Comparison of ENCODE assay signal across 13 cellular contexts in the genomic region with DNA sequence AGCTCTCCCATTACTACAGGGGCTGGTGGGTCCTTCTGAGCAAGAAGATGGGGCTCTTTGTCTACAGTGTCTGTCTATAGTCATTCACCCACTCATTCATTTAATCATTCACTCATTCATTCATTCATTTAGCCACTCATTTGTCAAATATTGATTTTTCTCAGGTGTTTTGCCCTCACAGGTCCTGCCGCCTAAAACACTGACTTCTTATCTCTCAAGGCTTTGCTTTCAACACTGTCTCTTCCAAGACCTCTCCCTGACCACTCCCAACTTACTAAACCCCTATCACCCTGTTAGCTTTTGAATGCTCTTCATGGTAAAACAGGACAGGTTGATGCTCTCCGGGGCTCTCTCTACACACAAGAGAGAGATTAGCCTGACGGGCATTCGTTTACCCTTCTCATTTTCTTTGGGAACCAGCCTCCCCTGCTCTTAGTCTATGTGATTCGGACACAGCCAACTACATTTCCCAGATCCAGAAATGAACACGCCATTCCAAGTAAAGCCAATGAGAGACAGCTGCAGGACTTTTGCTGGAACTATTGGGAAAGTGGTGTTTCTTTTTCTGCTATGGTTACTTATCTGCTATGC. TPM values are rescaled to one million over a fixed set of nuclear protein-coding genes. Genes with fewer than 3 reads are reported as not detected.
DNase-seq lines count a peak whose midpoint lies in the region; ATAC-seq and TF ChIP-seq lines count a peak whose summit lies in the region.
"Had no signal": no experiment of that assay in that cellular context is flagged by ENCODE, and none has a peak within 500 bp of the region (broad histone marks: within the 10 kb centered on the region; RNA-seq: fewer than 3 reads in every experiment).

No MANE protein-coding gene starts in this region.

- 0 out of 2 replicates have a peak overlapping the region, but pooled peaks have one; percentile 36 for H3K27ac ChIP-seq in GM23338 (ENCODE audit: low read depth)
- H3K27ac ChIP-seq: right atrium auricular region had no signal

- peaks cover 9% of the 10 kb centered on the region; the same call in 1 of the 2 replicates for H3K9me2 ChIP-seq in GM23338 (ENCODE audit: insufficient read depth)

- H3K27me3 Mint-ChIP-seq in GM23338 (ENCODE audit: insufficient read depth, low read depth, poor library complexity) (no peaks in the 10 kb centered on the region), activated B cell treated with CpG ODN at 0.5 μM for 24 hours (no peaks in the 10 kb centered on the region), natural killer cell (ENCODE audit: low read depth in 2 of 2) (no peaks in the 10 kb centered on the region)

- H3K4me1 ChIP-seq in GM23338 (ENCODE audit: insufficient read depth): peaks cover 28% of the 10 kb centered on the region

- H3K9me3 Mint-ChIP-seq in GM23338 (peaks cover 8% of the 10 kb centered on the region), activated B cell treated with CpG ODN at 0.5 μM for 24 hours (peaks cover 3% of the 10 kb centered on the region), natural killer cell (no peaks in the 10 kb centered on the region)

- intact Hi-C loops in activated B cell treated with CpG ODN at 0.5 μM for 24 hours (cut with micrococcal nuclease): loop anchor here (1.0 to 5.0 kb wide), 4 partner anchors 8 to 51 kb away; a partner anchor contains a TSS
- intact Hi-C loops in natural killer cell (cut with micrococcal nuclease): no loop called here

- H3K27ac Mint-ChIP-seq in GM23338 (no peak overlapping the region), activated B cell treated with CpG ODN at 0.5 μM for 24 hours (peak overlapping the region; percentile 98), natural killer cell (peak overlapping the region; percentile 87 to 91)

- H3K4me2 ChIP-seq in GM23338: no peak overlapping the region

- peaks cover 5% of the 10 kb centered on the region for H3K36me3 Mint-ChIP-seq in GM23338 (ENCODE audit: low read depth)
- H3K36me3 Mint-ChIP-seq in activated B cell treated with CpG ODN at 0.5 μM for 24 hours (ENCODE audit: low read depth): no peaks in the 10 kb centered on the region
- no peaks in the 10 kb centered on the region for H3K36me3 Mint-ChIP-seq in natural killer cell

- H3K27me3 ChIP-seq in GM23338 (ENCODE audit: insufficient read depth): no peaks in the 10 kb centered on the region
- H3K27me3 ChIP-seq: right atrium auricular region had no signal

- no peaks in the 10 kb centered on the region for H3K36me3 ChIP-seq in GM23338 (ENCODE audit: insufficient read depth)
- H3K36me3 ChIP-seq: right atrium auricular region had no signal

- H3K4me3 ChIP-seq in GM23338: no peak overlapping the region
- H3K4me3 ChIP-seq: right atrium auricular region had no signal

- H3K4me1 Mint-ChIP-seq in GM23338 (peaks cover 47% of the 10 kb centered on the region), activated B cell treated with CpG ODN at 0.5 μM for 24 hours (peaks cover 84% of the 10 kb centered on the region), natural killer cell (peaks cover 53 to 57% of the 10 kb centered on the region in 2 donors)

- no peaks in the 10 kb centered on the region for H3K79me2 ChIP-seq in GM23338 (replicated peaks; ENCODE audit: insufficient read depth)

- H2AFZ ChIP-seq in GM23338: peak overlapping the region; percentile 87; the same call in 1 of the 2 replicates

- no peak for DNase-seq in GM23338 (ENCODE audit: low spot score)
- no peak for DNase-seq in activated B cell treated with CpG ODN at 0.5 μM for 24 hours
- DNase-seq in natural killer cell: no peak
- no peak for DNase-seq in islet precursor cell
- DNase-seq: cerebellar nuclear complex, NCI-H1436 had no signal

- POLR2A ChIA-PET in activated B cell treated with CpG ODN at 0.5 μM for 24 hours (lab: Charles Lee): interaction anchor here (0.6 to 3.3 kb wide), 23 partner anchors 10 to 280 kb away, joined by 3 to 36 read pairs (median 4); a partner anchor contains a TSS

- CTCF ChIA-PET in activated B cell treated with CpG ODN at 0.5 μM for 24 hours (lab: Charles Lee): interaction anchor here (0.9 to 1.8 kb wide), 7 partner anchors 9 to 68 kb away, joined by 3 to 6 read pairs (median 4); a partner anchor contains a TSS

- H3F3A ChIP-seq in GM23338 (replicated peaks; ENCODE audit: low read depth): peaks cover 4% of the 10 kb centered on the region; the same call in 1 of the 2 replicates

- no peak overlapping the region; the same call in 2 of the 3 replicates for H3K4me3 Mint-ChIP-seq in GM23338
- peak overlapping the region; percentile 68 for H3K4me3 Mint-ChIP-seq in activated B cell treated with CpG ODN at 0.5 μM for 24 hours
- H3K4me3 Mint-ChIP-seq in natural killer cell: peak overlapping the region; percentile 29

- ATAC-seq in GM18907 (IDR thresholded peaks at IDR 0.05; ENCODE audit: unreplicated experiment) (peak; percentile 2), GM23338 (no peak), activated B cell treated with CpG ODN at 0.5 μM for 24 hours (ENCODE audit: low read depth) (peak; percentile 12), natural killer cell (no peak), HG03469 (IDR thresholded peaks at IDR 0.05; ENCODE audit: unreplicated experiment) (no peak), esophagus mucosa (no peak)

- no peak for TF ChIP-seq CTCF in GM23338 (conservative IDR thresholded peaks at IDR 0.05; ENCODE audit: low read depth in 2 of 2)
- TF ChIP-seq CTCF in activated B cell treated with CpG ODN at 0.5 μM for 24 hours (IDR thresholded peaks at IDR 0.05): no peak
- TF ChIP-seq CTCF in natural killer cell (IDR thresholded peaks at IDR 0.05): no peak

- H4K20me1 ChIP-seq in GM23338 (replicated peaks; ENCODE audit: insufficient read depth): no peaks in the 10 kb centered on the region

TF ChIP-seq in GM23338, 12 proteins besides CTCF, POLR2A, EP300 and RAD21 (continues in another document):
- TF ChIP-seq, protein P1, sequence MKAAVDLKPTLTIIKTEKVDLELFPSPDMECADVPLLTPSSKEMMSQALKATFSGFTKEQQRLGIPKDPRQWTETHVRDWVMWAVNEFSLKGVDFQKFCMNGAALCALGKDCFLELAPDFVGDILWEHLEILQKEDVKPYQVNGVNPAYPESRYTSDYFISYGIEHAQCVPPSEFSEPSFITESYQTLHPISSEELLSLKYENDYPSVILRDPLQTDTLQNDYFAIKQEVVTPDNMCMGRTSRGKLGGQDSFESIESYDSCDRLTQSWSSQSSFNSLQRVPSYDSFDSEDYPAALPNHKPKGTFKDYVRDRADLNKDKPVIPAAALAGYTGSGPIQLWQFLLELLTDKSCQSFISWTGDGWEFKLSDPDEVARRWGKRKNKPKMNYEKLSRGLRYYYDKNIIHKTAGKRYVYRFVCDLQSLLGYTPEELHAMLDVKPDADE (IDR thresholded peaks at IDR 0.05): no peak

RNA-seq across cellular contexts. Expression of a gene that starts 22.7 kb away (rescaled TPM):
- not detected in 2 replicates for total RNA-seq in GM23338 (2014; rRNA removed; shearing (Covaris generic))
- polyA plus RNA-seq in GM23338 (2016; fragmentation: Nextera tagmentation; extraction: Ambion mirVana): 0.23 and 0.31 TPM in 2 replicates
- total RNA-seq in activated B cell treated with CpG ODN at 0.5 μM for 24 hours (not detected in 2 replicates), natural killer cell (not detected), esophagus mucosa (not detected)
- total RNA-seq: activated CD8-positive, alpha-beta memory T cell treated with anti-CD3 and anti-CD28 coated beads for 36 hours; Daoy; mesenteric fat pad; right atrium auricular region had no signal

RNA-seq across cellular contexts. Expression of a gene that starts 43.0 kb away (rescaled TPM):
- 195 and 212 TPM in 2 replicates for total RNA-seq in GM23338 (2014; rRNA removed; shearing (Covaris generic))
- 116 and 125 TPM in 2 replicates for polyA plus RNA-seq in GM23338 (2016; fragmentation: Nextera tagmentation; extraction: Ambion mirVana)
- total RNA-seq in activated B cell treated with CpG ODN at 0.5 μM for 24 hours (16.4 and 18.0 TPM in 2 replicates), natural killer cell (1 to 10 TPM; 3.4 to 6.9 (median 6.7) TPM), esophagus mucosa (66.6 TPM)

RNA-seq across cellular contexts. Expression of a gene that starts 51.3 kb away (rescaled TPM):
- 97.7 and 98.9 TPM in 2 replicates for total RNA-seq in GM23338 (2014; rRNA removed; shearing (Covaris generic))
- 222 and 233 TPM in 2 replicates for polyA plus RNA-seq in GM23338 (2016; fragmentation: Nextera tagmentation; extraction: Ambion mirVana)
- total RNA-seq in activated B cell treated with CpG ODN at 0.5 μM for 24 hours: 103 and 125 TPM in 2 replicates
- 100 to 1,000 TPM; 226 to 270 (median 231) TPM for total RNA-seq in natural killer cell
- 114 TPM for total RNA-seq in esophagus mucosa

Comparison
In these comparisons a context has a peak if more than half of its experiments do, and no peak if none do; other contexts are left out.
1. ATAC-seq: peak in GM18907 (single experiment) and activated B cell treated with CpG ODN at 0.5 μM for 24 hours (single experiment); none in GM23338 (single experiment), natural killer cell (0 of 3), HG03469 (single experiment) and esophagus mucosa (single experiment).